In genomic region chr12:96425321-96425720, GRCh38 we compare ENCODE assay signal across 11 cellular contexts. TPM values are rescaled to one million over a fixed set of nuclear protein-coding genes. Genes with fewer than 3 reads are reported as not detected.
A peak's percentile ranks its signal among the peaks of the same experiment; 100 is the strongest.
DNase-seq lines count a peak whose midpoint lies in the region; ATAC-seq, FAIRE-seq and TF ChIP-seq lines count a peak whose summit lies in the region.
"Had no signal": no experiment of that assay in that cellular context is flagged by ENCODE, and none has a peak within 500 bp of the region (broad histone marks: within the 10 kb centered on the region; RNA-seq: fewer than 3 reads in every experiment).

No MANE protein-coding gene starts in this region.

- WGBS in GM23248 (ENCODE audit: low coverage in 1 of 2, low lambda C conversion rate in 2 of 2, missing lambda C conversion rate in 2 of 2), 2 experiments: 0 to 1% methylated on average over 3 of the region's 3 CpGs

- peak; percentile 76 for ATAC-seq in PC-3

- TF ChIP-seq CTCF in PC-3 (conservative IDR thresholded peaks at IDR 0.05; ENCODE audit: low read depth, low read length) (no peak), fibroblast of mammary gland (conservative IDR thresholded peaks at IDR 0.05; ENCODE audit: control insufficient read depth, insufficient read depth, low read depth, low read length) (no peak), right atrium auricular region (IDR thresholded peaks at IDR 0.05) (no peak), kidney (IDR thresholded peaks at IDR 0.05; ENCODE audit: borderline replicate concordance, extremely low read depth, insufficient read depth) (no peak)

- FAIRE-seq in kidney (lab: Jason Lieb, UNC): no peak
- FAIRE-seq: GM18507 had no signal

- CTCF ChIA-PET in PC-3 (lab: Charles Lee): no interaction called here

- H4K20me1 ChIP-seq in GM23248 (ENCODE audit: insufficient read depth) (no peaks in the 10 kb centered on the region), PC-3 (ENCODE audit: low read length) (no peaks in the 10 kb centered on the region)

- H3K27me3 ChIP-seq in GM23248 (replicated peaks; ENCODE audit: insufficient read depth): no peaks in the 10 kb centered on the region
- no peaks in the 10 kb centered on the region for H3K27me3 ChIP-seq in PC-3 (ENCODE audit: low read length)
- no peaks in the 10 kb centered on the region for H3K27me3 ChIP-seq in right atrium auricular region

- peaks cover 62% of the 10 kb centered on the region for H3K4me1 ChIP-seq in GM23248 (ENCODE audit: insufficient read depth)
- H3K4me1 ChIP-seq in PC-3 (ENCODE audit: insufficient read depth, low read length): peaks cover 35% of the 10 kb centered on the region
- peaks cover 0 to 8% of the 10 kb centered on the region in 2 donors for H3K4me1 ChIP-seq in right atrium auricular region
- no peaks in the 10 kb centered on the region for H3K4me1 ChIP-seq in kidney (ENCODE audit: control insufficient read depth in 1 of 2, insufficient read depth in 1 of 2, low read depth in 1 of 2, low read length in 2 of 2)
- H3K4me1 ChIP-seq: parathyroid adenoma had no signal

- in situ Hi-C loops in GM23248 (cut with MboI): no loop called here

- peak; percentile 95 for DNase-seq in EH (ENCODE audit: low read depth)
- DNase-seq in GM23248: peak; percentile 90
- peak; percentile 83 for DNase-seq in PC-3
- peak; percentile 100 for DNase-seq in fibroblast of mammary gland (ENCODE audit: low read depth)
- DNase-seq in right atrium auricular region (ENCODE audit: low spot score): no peak
- no peak for DNase-seq in kidney
- DNase-seq in NCI-H748 (lab: John Stamatoyannopoulos, UW; ENCODE audit: unreplicated experiment): no peak
- DNase-seq in cardiac septum (ENCODE audit: low spot score): no peak
- DNase-seq: NCI-H2081 treated with DMSO at 0.1 percent for 48 hours had no signal

- no peaks in the 10 kb centered on the region for H3K9me3 ChIP-seq in GM23248 (ENCODE audit: low read depth)
- H3K9me3 ChIP-seq in PC-3 (ENCODE audit: low read length): 0 out of 2 replicates have a peak, but pooled peaks cover 4% of the 10 kb centered on the region
- no peaks in the 10 kb centered on the region for H3K9me3 ChIP-seq in right atrium auricular region
- H3K9me3 ChIP-seq in kidney (ENCODE audit: control insufficient read depth in 1 of 2, low read length in 2 of 2): no peaks in the 10 kb centered on the region

- H3K9me2 ChIP-seq in GM23248 (ENCODE audit: insufficient read depth) (no peaks in the 10 kb centered on the region), PC-3 (replicated peaks; ENCODE audit: low read length) (no peaks in the 10 kb centered on the region)

- no TSS peak for BruUV-seq in PC-3 (replicated peaks; lab: Mats Ljungman, UMichigan)

- H2AFZ ChIP-seq in GM23248: no peak overlapping the region
- no peak overlapping the region for H2AFZ ChIP-seq in PC-3 (ENCODE audit: low read length)
- H2AFZ ChIP-seq: parathyroid adenoma had no signal

- H3K4me3 ChIP-seq in GM23248: peak overlapping the region; percentile 19
- H3K4me3 ChIP-seq in PC-3 (ENCODE audit: low read length): no peak overlapping the region
- H3K4me3 ChIP-seq in fibroblast of mammary gland (ENCODE audit: control insufficient read depth, low read depth, low read length): no peak overlapping the region
- H3K4me3 ChIP-seq in right atrium auricular region: no peak overlapping the region
- no peak overlapping the region for H3K4me3 ChIP-seq in kidney (ENCODE audit: low read length in 2 of 2)

- H3K4me2 ChIP-seq in GM23248 (ENCODE audit: unreplicated experiment) (peak overlapping the region; percentile 77), PC-3 (ENCODE audit: low read length) (peak overlapping the region; percentile 38)

- POLR2A ChIA-PET in PC-3 (lab: Charles Lee; ENCODE audit: unreplicated experiment): no interaction called here

- intact Hi-C loops in PC-3 (cut with micrococcal nuclease) (loop anchor here (1.0 to 2.0 kb wide), 2 partner anchors 24 to 61 kb away; no protein-coding TSS in a partner anchor), kidney (cut with DNase I) (no loop called here), cardiac septum (cut with DNase I) (no loop called here)

- H3F3A ChIP-seq in GM23248 (ENCODE audit: insufficient read depth): peaks cover 69% of the 10 kb centered on the region
- no peaks in the 10 kb centered on the region for H3F3A ChIP-seq in PC-3 (ENCODE audit: low read length, unreplicated experiment)

- H3K9ac ChIP-seq in GM23248: peak overlapping the region; percentile 89
- H3K9ac ChIP-seq in PC-3 (ENCODE audit: low read length): peak overlapping the region; percentile 51
- no peak overlapping the region for H3K9ac ChIP-seq in kidney (ENCODE audit: low read length in 2 of 2)
- H3K9ac ChIP-seq: parathyroid adenoma had no signal

- H3K36me3 ChIP-seq in GM23248 (ENCODE audit: low read depth): 0 out of 2 replicates have a peak, but pooled peaks cover 8% of the 10 kb centered on the region
- no peaks in the 10 kb centered on the region for H3K36me3 ChIP-seq in PC-3 (ENCODE audit: low read depth, low read length)
- no peaks in the 10 kb centered on the region for H3K36me3 ChIP-seq in right atrium auricular region
- no peaks in the 10 kb centered on the region for H3K36me3 ChIP-seq in kidney (ENCODE audit: control insufficient read depth in 1 of 2, insufficient read depth in 2 of 2, low read length in 2 of 2)

- H3K27ac ChIP-seq in GM23248 (peak overlapping the region; percentile 99), PC-3 (ENCODE audit: low read length) (peak overlapping the region; percentile 91), right atrium auricular region (no peak overlapping the region), kidney (ENCODE audit: low read depth in 2 of 2, low read length in 2 of 2) (no peak overlapping the region)
- H3K27ac ChIP-seq: parathyroid adenoma had no signal

- H3K79me2 ChIP-seq in GM23248 (ENCODE audit: insufficient read depth): 0 out of 2 replicates have a peak, but pooled peaks cover 6% of the 10 kb centered on the region
- H3K79me2 ChIP-seq in PC-3 (ENCODE audit: low read length): no peaks in the 10 kb centered on the region
- H3K79me2 ChIP-seq: parathyroid adenoma had no signal

RNA-seq across cellular contexts. Expression of gene CDK17, which starts 25.1 kb away (rescaled TPM):
- 62.7 and 91.9 TPM in 2 replicates for total RNA-seq in GM23248 (2014; rRNA removed; shearing (Covaris generic))
- 29.3 and 30.0 TPM in 2 replicates for polyA plus RNA-seq in GM23248 (2016; fragmentation: Nextera tagmentation; extraction: Ambion mirVana)
- total RNA-seq in PC-3 (2014; rRNA removed): 20.7 and 23.9 TPM in 2 replicates
- total RNA-seq in right atrium auricular region: 10 to 100 TPM; 20.9 to 27.1 TPM
- 35.7 TPM for total RNA-seq in kidney
- polyA plus RNA-seq in kidney (ENCODE audit: insufficient read depth, low read depth, low replicate concordance): 6.6 TPM
- 22.9 TPM for total RNA-seq in cardiac septum

Comparison
In these comparisons a context has a peak if more than half of its experiments do, and no peak if none do; other contexts are left out.
1. DNase-seq: peak in EH (single experiment), GM23248 (single experiment), PC-3 (single experiment) and fibroblast of mammary gland (single experiment); none in right atrium auricular region (single experiment), kidney (single experiment), NCI-H748 (single experiment) and cardiac septum (single experiment).
2. H3K27ac ChIP-seq: peak in GM23248 (single experiment) and PC-3 (single experiment); none in right atrium auricular region (0 of 2) and kidney (0 of 2).
3. H3K9ac ChIP-seq: peak in GM23248 (single experiment) and PC-3 (single experiment); none in kidney (0 of 2).